8 cellular contexts compared by ENCODE assay signal in genomic region chr1:200039849-200040479, GRCh38. TPM values are rescaled to one million over a fixed set of nuclear protein-coding genes. Genes with fewer than 3 reads are reported as not detected.
DNase-seq lines count a peak whose midpoint lies in the region; ATAC-seq, FAIRE-seq and TF ChIP-seq lines count a peak whose summit lies in the region.

No MANE protein-coding gene starts in this region.

- H3K9me3 ChIP-seq in iPS DF 6.9 (ENCODE audit: control insufficient read depth, insufficient read depth, low read length) (no peaks in the 10 kb centered on the region), aorta (ENCODE audit: control insufficient read depth, low read length) (no peaks in the 10 kb centered on the region)

- no peak overlapping the region for H3K27ac ChIP-seq in GM23338 (ENCODE audit: low read depth)
- H3K27ac ChIP-seq in iPS DF 6.9 (ENCODE audit: low read length): no peak overlapping the region
- H3K27ac ChIP-seq in skin epidermis: peak overlapping the region in 4 of 21 experiments; percentile 8 to 58 (median 26)
- no peak overlapping the region for H3K27ac ChIP-seq in aorta (ENCODE audit: low read depth in 1 of 2, low read length in 2 of 2)

- ATAC-seq in GM23338 (no peak), T-cell (replicated peaks in 1 of 4) (no peak), aorta (ENCODE audit: low FRiP score) (no peak), GM21529 (IDR thresholded peaks at IDR 0.05; ENCODE audit: unreplicated experiment) (no peak)

- peak overlapping the region; percentile 90 for H3K4me2 ChIP-seq in GM23338

- peak overlapping the region; percentile 93 for H3K4me3 ChIP-seq in GM23338
- peak overlapping the region; percentile 63; the same call in 1 of the 2 replicates for H3K4me3 ChIP-seq in iPS DF 6.9 (ENCODE audit: low read length)
- peak overlapping the region; percentile 22 to 39 (median 35) for H3K4me3 ChIP-seq in skin epidermis
- peak overlapping the region in 1 of 2 donors; percentile 25 for H3K4me3 ChIP-seq in aorta (ENCODE audit: low read length in 2 of 2)

- H3K4me3 Mint-ChIP-seq in GM23338 (no peak overlapping the region; the same call in none of the 3 replicates), T-cell (peak overlapping the region; percentile 34 to 80 (median 49))

- peaks cover 44% of the 10 kb centered on the region for H3K4me1 ChIP-seq in GM23338 (ENCODE audit: insufficient read depth)
- H3K4me1 ChIP-seq in iPS DF 6.9 (ENCODE audit: control insufficient read depth, insufficient read depth, low read length): peaks cover 4% of the 10 kb centered on the region; the same call in 1 of the 2 replicates
- no peaks in the 10 kb centered on the region for H3K4me1 ChIP-seq in aorta (ENCODE audit: control insufficient read depth in 1 of 2, insufficient read depth in 2 of 2, low read length in 2 of 2)

- H3K27ac Mint-ChIP-seq in GM23338: no peak overlapping the region
- H3K27ac Mint-ChIP-seq in T-cell: no peak overlapping the region

- no peaks in the 10 kb centered on the region; the same call in 2 of the 3 replicates for H3K36me3 Mint-ChIP-seq in GM23338 (ENCODE audit: low read depth)
- no peaks in the 10 kb centered on the region for H3K36me3 Mint-ChIP-seq in T-cell

- TF ChIP-seq CTCF in GM23338 (conservative IDR thresholded peaks at IDR 0.05; ENCODE audit: low read depth in 2 of 2): no peak

- CTCF ChIA-PET in T-cell (lab: Charles Lee): interaction anchor here in 1 of 2 donors (0.5 kb wide), 1 partner anchor 1749 kb away, joined by 3 read pairs; no protein-coding TSS in a partner anchor

- POLR2A ChIA-PET in T-cell (lab: Charles Lee): no interaction called here

- H3K36me3 ChIP-seq in GM23338 (ENCODE audit: insufficient read depth) (no peaks in the 10 kb centered on the region), iPS DF 6.9 (ENCODE audit: control insufficient read depth, insufficient read depth, low read length) (no peaks in the 10 kb centered on the region), aorta (ENCODE audit: control insufficient read depth in 1 of 2, insufficient read depth in 2 of 2, low read length in 1 of 2) (no peaks in the 10 kb centered on the region)

- H3K27me3 Mint-ChIP-seq in GM23338 (ENCODE audit: insufficient read depth, low read depth, poor library complexity): peaks cover 50% of the 10 kb centered on the region
- H3K27me3 Mint-ChIP-seq in T-cell: peaks cover 49 to 68% of the 10 kb centered on the region in 2 donors

- H3K9me3 Mint-ChIP-seq in GM23338: no peaks in the 10 kb centered on the region; the same call in 2 of the 3 replicates
- H3K9me3 Mint-ChIP-seq in T-cell: no peaks in the 10 kb centered on the region

- H3K4me1 Mint-ChIP-seq in GM23338 (peaks cover 39% of the 10 kb centered on the region), T-cell (peaks cover 32 to 62% (median 37%) of the 10 kb centered on the region in 3 donors)

- FAIRE-seq in GM19239 (lab: Jason Lieb, UNC): no peak

- no CpG with 5 or more reads among the region's 26 CpGs for WGBS in iPS DF 6.9 (ENCODE audit: insufficient coverage, insufficient read length)
- WGBS in aorta, 2 donors: 2 to 4% methylated on average over 26 of the region's 26 CpGs

- H2AFZ ChIP-seq in GM23338: peak overlapping the region; percentile 61; the same call in 1 of the 2 replicates

- H3K79me2 ChIP-seq in GM23338 (replicated peaks; ENCODE audit: insufficient read depth): peaks cover 13% of the 10 kb centered on the region; the same call in 1 of the 2 replicates

- intact Hi-C loops in aorta (cut with DNase I): no loop called here

- peaks cover 21% of the 10 kb centered on the region; the same call in 1 of the 2 replicates for H3F3A ChIP-seq in GM23338 (replicated peaks; ENCODE audit: low read depth)

- peaks cover 89% of the 10 kb centered on the region for H3K27me3 ChIP-seq in GM23338 (ENCODE audit: insufficient read depth)
- H3K27me3 ChIP-seq in iPS DF 6.9 (ENCODE audit: control insufficient read depth, insufficient read depth, low read length): peaks cover 38% of the 10 kb centered on the region
- H3K27me3 ChIP-seq in aorta (ENCODE audit: control insufficient read depth in 1 of 2, insufficient read depth in 2 of 2, low read length in 1 of 2): peaks cover 0 to 2% of the 10 kb centered on the region in 2 donors

- no peaks in the 10 kb centered on the region for H3K9me2 ChIP-seq in GM23338 (ENCODE audit: insufficient read depth)

- peak; percentile 17 for DNase-seq in GM23338 (ENCODE audit: low spot score)
- no peak for DNase-seq in T-cell
- no peak for DNase-seq in iPS DF 6.9 (ENCODE audit: low read depth, low spot score)
- no peak for DNase-seq in aorta
- DNase-seq in middle frontal gyrus (ENCODE audit: extremely low spot score, low spot score): no peak
- no peak for DNase-seq in GM19239 (ENCODE audit: insufficient read length, low spot score)

- H4K20me1 ChIP-seq in GM23338 (replicated peaks; ENCODE audit: insufficient read depth): no peaks in the 10 kb centered on the region

TF ChIP-seq in GM23338, 12 proteins besides CTCF, POLR2A, EP300 and RAD21 (continues in another document):
- no peak for TF ChIP-seq JUNB (IDR thresholded peaks at IDR 0.05; ENCODE audit: unreplicated experiment)
- TF ChIP-seq ETS1 (IDR thresholded peaks at IDR 0.05): no peak
- TF ChIP-seq ZNF462 (CRISPR knock-in tag; IDR thresholded peaks at IDR 0.05): no peak
- no peak for TF ChIP-seq EZH2 (IDR thresholded peaks at IDR 0.05; ENCODE audit: low read depth, unreplicated experiment)
- TF ChIP-seq CREB1 (CRISPR knock-in tag; IDR thresholded peaks at IDR 0.05; ENCODE audit: low read depth): no peak
- no peak for TF ChIP-seq POLR2AphosphoS5 (IDR thresholded peaks at IDR 0.05; ENCODE audit: low read depth)

RNA-seq across cellular contexts. Expression of gene NR5A2, which starts 12.5 kb away (rescaled TPM):
- 8.8 and 13.1 TPM in 2 replicates for total RNA-seq in GM23338 (2014; rRNA removed; shearing (Covaris generic))
- 4.4 and 4.5 TPM in 2 replicates for polyA plus RNA-seq in GM23338 (2016; fragmentation: Nextera tagmentation; extraction: Ambion mirVana)
- under 1 TPM in 2 of 5 donors, not detected in 3; 0.15 to 0.19 TPM for total RNA-seq in T-cell
- 10 to 100 TPM in 1 of 2 donors, 1 to 10 TPM in 1; 2.0 to 10.3 TPM for total RNA-seq in aorta
- polyA plus RNA-seq in aorta: 1 to 10 TPM in 1 of 2 donors, not detected in 1; 4.1 TPM
